ENCODE assay signal across 1 cellular context in the genomic region with DNA sequence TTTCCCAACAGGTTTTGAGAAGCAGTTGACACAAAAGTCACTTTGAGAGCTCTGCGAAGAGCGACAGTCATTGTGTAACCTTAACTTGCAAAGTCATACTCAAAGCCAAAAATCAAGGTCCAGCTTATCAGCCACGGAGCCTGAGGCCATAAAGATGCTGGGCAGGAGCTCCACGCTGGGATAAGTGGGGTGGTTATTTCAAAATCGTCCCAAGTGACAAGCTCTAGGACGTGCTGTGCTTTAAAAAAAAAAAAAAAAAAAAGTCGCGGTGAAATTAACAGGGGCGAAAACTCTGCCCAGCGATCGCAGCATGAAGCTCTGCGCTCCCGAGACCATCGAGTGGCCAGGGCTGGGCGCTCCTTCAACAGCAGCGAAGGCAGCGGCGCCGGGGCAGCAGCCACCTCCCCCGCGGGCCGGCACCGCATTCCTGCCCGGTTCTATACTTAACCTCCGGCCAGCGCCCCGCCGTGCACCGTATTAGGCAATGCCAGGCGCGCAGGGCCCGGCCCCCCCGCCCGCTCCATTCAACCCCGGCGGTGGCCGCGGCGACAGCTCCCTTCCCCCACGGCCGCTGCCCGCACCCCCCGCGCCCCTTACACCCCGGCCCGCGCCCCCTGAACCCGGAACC.
A peak's percentile ranks its signal among the peaks of the same experiment; 100 is the strongest.
TF ChIP-seq lines count a peak whose summit lies in the region.

No MANE protein-coding gene starts in this region.

TF ChIP-seq in GM12878, 131 proteins besides CTCF, POLR2A, EP300 and RAD21:
- TF ChIP-seq STAT1 (conservative IDR thresholded peaks at IDR 0.05) (no peak), NRF1 (conservative IDR thresholded peaks at IDR 0.05; ENCODE audit: low read depth, low read length) (no peak), YY1 (IDR thresholded peaks at IDR 0.05; ENCODE audit: low read depth, low read length) (no peak), SRF (IDR thresholded peaks at IDR 0.05; ENCODE audit: low read depth in 2 of 2, low read length in 2 of 2) (peak in 1 of 2 experiments; percentile 45; a peak in 1 of 4 replicates), MAX (IDR thresholded peaks at IDR 0.05; ENCODE audit: low read depth, low read length) (no peak)
